In the genomic region with DNA sequence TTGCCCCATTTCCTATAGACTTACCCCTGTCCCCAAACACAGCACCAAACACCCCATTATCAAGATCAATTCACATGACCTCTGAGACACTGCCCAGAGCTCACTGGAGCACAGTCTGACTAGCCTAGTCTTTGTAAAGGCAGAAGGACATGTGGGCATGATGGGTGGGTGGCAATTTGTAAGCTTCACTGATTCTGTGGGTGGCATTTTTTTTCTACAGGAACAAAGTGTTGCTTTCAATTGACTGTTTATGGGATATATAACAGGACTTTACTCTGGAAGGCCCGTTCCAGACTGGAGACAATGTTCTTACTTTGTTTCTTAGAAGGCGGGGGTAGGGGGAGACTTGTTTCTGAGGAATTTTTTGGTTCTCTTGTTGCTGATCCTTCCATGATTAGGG, we compare ENCODE assay signal across 1 cellular context.
TF ChIP-seq lines count a peak whose summit lies in the region.

No MANE protein-coding gene starts in this region.

TF ChIP-seq in GM23338, 12 proteins besides CTCF, POLR2A, EP300 and RAD21 (continued from another document):
- TF ChIP-seq, protein P1, sequence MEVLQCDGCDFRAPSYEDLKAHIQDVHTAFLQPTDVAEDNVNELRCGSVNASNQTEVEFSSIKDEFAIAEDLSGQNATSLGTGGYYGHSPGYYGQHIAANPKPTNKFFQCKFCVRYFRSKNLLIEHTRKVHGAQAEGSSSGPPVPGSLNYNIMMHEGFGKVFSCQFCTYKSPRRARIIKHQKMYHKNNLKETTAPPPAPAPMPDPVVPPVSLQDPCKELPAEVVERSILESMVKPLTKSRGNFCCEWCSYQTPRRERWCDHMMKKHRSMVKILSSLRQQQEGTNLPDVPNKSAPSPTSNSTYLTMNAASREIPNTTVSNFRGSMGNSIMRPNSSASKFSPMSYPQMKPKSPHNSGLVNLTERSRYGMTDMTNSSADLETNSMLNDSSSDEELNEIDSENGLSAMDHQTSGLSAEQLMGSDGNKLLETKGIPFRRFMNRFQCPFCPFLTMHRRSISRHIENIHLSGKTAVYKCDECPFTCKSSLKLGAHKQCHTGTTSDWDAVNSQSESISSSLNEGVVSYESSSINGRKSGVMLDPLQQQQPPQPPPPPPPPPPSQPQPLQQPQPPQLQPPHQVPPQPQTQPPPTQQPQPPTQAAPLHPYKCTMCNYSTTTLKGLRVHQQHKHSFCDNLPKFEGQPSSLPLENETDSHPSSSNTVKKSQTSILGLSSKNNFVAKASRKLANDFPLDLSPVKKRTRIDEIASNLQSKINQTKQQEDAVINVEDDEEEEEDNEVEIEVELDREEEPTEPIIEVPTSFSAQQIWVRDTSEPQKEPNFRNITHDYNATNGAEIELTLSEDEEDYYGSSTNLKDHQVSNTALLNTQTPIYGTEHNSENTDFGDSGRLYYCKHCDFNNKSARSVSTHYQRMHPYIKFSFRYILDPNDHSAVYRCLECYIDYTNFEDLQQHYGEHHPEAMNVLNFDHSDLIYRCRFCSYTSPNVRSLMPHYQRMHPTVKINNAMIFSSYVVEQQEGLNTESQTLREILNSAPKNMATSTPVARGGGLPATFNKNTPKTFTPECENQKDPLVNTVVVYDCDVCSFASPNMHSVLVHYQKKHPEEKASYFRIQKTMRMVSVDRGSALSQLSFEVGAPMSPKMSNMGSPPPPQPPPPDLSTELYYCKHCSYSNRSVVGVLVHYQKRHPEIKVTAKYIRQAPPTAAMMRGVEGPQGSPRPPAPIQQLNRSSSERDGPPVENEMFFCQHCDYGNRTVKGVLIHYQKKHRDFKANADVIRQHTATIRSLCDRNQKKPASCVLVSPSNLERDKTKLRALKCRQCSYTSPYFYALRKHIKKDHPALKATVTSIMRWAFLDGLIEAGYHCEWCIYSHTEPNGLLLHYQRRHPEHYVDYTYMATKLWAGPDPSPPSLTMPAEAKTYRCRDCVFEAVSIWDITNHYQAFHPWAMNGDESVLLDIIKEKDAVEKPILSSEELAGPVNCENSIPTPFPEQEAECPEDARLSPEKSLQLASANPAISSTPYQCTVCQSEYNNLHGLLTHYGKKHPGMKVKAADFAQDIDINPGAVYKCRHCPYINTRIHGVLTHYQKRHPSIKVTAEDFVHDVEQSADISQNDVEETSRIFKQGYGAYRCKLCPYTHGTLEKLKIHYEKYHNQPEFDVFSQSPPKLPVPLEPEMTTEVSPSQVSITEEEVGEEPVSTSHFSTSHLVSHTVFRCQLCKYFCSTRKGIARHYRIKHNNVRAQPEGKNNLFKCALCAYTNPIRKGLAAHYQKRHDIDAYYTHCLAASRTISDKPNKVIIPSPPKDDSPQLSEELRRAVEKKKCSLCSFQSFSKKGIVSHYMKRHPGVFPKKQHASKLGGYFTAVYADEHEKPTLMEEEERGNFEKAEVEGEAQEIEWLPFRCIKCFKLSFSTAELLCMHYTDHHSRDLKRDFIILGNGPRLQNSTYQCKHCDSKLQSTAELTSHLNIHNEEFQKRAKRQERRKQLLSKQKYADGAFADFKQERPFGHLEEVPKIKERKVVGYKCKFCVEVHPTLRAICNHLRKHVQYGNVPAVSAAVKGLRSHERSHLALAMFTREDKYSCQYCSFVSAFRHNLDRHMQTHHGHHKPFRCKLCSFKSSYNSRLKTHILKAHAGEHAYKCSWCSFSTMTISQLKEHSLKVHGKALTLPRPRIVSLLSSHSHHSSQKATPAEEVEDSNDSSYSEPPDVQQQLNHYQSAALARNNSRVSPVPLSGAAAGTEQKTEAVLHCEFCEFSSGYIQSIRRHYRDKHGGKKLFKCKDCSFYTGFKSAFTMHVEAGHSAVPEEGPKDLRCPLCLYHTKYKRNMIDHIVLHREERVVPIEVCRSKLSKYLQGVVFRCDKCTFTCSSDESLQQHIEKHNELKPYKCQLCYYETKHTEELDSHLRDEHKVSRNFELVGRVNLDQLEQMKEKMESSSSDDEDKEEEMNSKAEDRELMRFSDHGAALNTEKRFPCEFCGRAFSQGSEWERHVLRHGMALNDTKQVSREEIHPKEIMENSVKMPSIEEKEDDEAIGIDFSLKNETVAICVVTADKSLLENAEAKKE (CRISPR knock-in tag; IDR thresholded peaks at IDR 0.05) = no peak
- no peak for TF ChIP-seq NANOG (IDR thresholded peaks at IDR 0.05; ENCODE audit: borderline replicate concordance)
- TF ChIP-seq, protein P2, sequence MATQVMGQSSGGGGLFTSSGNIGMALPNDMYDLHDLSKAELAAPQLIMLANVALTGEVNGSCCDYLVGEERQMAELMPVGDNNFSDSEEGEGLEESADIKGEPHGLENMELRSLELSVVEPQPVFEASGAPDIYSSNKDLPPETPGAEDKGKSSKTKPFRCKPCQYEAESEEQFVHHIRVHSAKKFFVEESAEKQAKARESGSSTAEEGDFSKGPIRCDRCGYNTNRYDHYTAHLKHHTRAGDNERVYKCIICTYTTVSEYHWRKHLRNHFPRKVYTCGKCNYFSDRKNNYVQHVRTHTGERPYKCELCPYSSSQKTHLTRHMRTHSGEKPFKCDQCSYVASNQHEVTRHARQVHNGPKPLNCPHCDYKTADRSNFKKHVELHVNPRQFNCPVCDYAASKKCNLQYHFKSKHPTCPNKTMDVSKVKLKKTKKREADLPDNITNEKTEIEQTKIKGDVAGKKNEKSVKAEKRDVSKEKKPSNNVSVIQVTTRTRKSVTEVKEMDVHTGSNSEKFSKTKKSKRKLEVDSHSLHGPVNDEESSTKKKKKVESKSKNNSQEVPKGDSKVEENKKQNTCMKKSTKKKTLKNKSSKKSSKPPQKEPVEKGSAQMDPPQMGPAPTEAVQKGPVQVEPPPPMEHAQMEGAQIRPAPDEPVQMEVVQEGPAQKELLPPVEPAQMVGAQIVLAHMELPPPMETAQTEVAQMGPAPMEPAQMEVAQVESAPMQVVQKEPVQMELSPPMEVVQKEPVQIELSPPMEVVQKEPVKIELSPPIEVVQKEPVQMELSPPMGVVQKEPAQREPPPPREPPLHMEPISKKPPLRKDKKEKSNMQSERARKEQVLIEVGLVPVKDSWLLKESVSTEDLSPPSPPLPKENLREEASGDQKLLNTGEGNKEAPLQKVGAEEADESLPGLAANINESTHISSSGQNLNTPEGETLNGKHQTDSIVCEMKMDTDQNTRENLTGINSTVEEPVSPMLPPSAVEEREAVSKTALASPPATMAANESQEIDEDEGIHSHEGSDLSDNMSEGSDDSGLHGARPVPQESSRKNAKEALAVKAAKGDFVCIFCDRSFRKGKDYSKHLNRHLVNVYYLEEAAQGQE (IDR thresholded peaks at IDR 0.05; ENCODE audit: unreplicated experiment) = no peak
- no peak for TF ChIP-seq EZH2phosphoT487 (IDR thresholded peaks at IDR 0.05; ENCODE audit: unreplicated experiment)
- TF ChIP-seq JUNB (IDR thresholded peaks at IDR 0.05; ENCODE audit: unreplicated experiment) = no peak
TF ChIP-seq in GM23338: peak in this region for 0.
